In genomic region chr7:27973625-27974024, GRCh38 we compare ENCODE assay signal across 24 cellular contexts.
A peak's percentile ranks its signal among the peaks of the same experiment; 100 is the strongest.
DNase-seq lines count a peak whose midpoint lies in the region; ATAC-seq and TF ChIP-seq lines count a peak whose summit lies in the region.
"Had no signal": no experiment of that assay in that cellular context is flagged by ENCODE, and none has a peak within 500 bp of the region (broad histone marks: within the 10 kb centered on the region; RNA-seq: fewer than 3 reads in every experiment).

No MANE protein-coding gene starts in this region.

- CTCF ChIA-PET in naive thymus-derived CD4-positive, alpha-beta T cell (lab: Charles Lee) = interaction anchor here (0.6 kb wide), 2 partner anchors 46 to 210 kb away, joined by 3 to 4 read pairs; no protein-coding TSS in a partner anchor
- CTCF ChIA-PET in PC-9 (lab: Charles Lee) = no interaction called here

- no peaks in the 10 kb centered on the region for H4K20me1 ChIP-seq in PC-9 (ENCODE audit: insufficient read depth)

- H3K4me3 ChIP-seq in dorsolateral prefrontal cortex (no peak overlapping the region), PC-9 (no peak overlapping the region)
- H3K4me3 ChIP-seq in naive thymus-derived CD4-positive, alpha-beta T cell (ENCODE audit: low read length) = no peak overlapping the region
- no peak overlapping the region for H3K4me3 ChIP-seq in effector memory CD4-positive, alpha-beta T cell (ENCODE audit: insufficient read depth, low read depth, low read length, poor library complexity, severe bottlenecking)
- H3K4me3 ChIP-seq: K562, MG63, SJSA1 had no signal

- H3K4me3 Mint-ChIP-seq in natural killer cell = no peak overlapping the region
- H3K4me3 Mint-ChIP-seq in natural killer cell treated with Interleukin-12 subunit alpha and Interleukin-12 subunit beta and Interleukin-15 and Interleukin-18, amount 100 ng/mL, for 72 hours = no peak overlapping the region
- peak overlapping the region in 3 of 10 donors; percentile 5 to 47 (median 38) for H3K4me3 Mint-ChIP-seq in naive thymus-derived CD4-positive, alpha-beta T cell

- intact Hi-C loops in natural killer cell (cut with micrococcal nuclease) = no loop called here
- intact Hi-C loops in dorsolateral prefrontal cortex (cut with DNase I) = loop anchor here in 1 of 2 donors (2.0 kb wide), 1 partner anchor 19 kb away; no protein-coding TSS in a partner anchor
- intact Hi-C loops in naive thymus-derived CD4-positive, alpha-beta T cell (cut with micrococcal nuclease) = loop anchor here in 1 of 2 donors (5.0 kb wide), 2 partner anchors 231 to 311 kb away; partner anchors contain the start of genes HIBADH and TAX1BP1
- intact Hi-C loops in PC-9 (cut with micrococcal nuclease; ENCODE audit: unreplicated experiment) = no loop called here

- POLR2A ChIA-PET in naive thymus-derived CD4-positive, alpha-beta T cell (lab: Charles Lee) = interaction anchor here (2.9 kb wide), 1 partner anchor 234 kb away, joined by 10 read pairs; the partner anchor contains the start of gene TAX1BP1
- POLR2A ChIA-PET in PC-9 (lab: Charles Lee; ENCODE audit: unreplicated experiment) = no interaction called here

- H3K4me2 ChIP-seq in PC-9 = no peak overlapping the region

- H3K27ac ChIP-seq in dorsolateral prefrontal cortex (peak overlapping the region in 44 of 59 donors; percentile 0 to 84 (median 47)), PC-9 (no peak overlapping the region)
- H3K27ac ChIP-seq in naive thymus-derived CD4-positive, alpha-beta T cell (ENCODE audit: low read depth, low read length) = no peak overlapping the region
- H3K27ac ChIP-seq in effector memory CD4-positive, alpha-beta T cell (ENCODE audit: insufficient read depth, low read length, poor library complexity, severe bottlenecking) = no peak overlapping the region
- H3K27ac ChIP-seq: SJSA1 had no signal

- H3K27me3 Mint-ChIP-seq in natural killer cell (ENCODE audit: low read depth in 2 of 2) = no peaks in the 10 kb centered on the region
- H3K27me3 Mint-ChIP-seq in natural killer cell treated with Interleukin-12 subunit alpha and Interleukin-12 subunit beta and Interleukin-15 and Interleukin-18, amount 100 ng/mL, for 72 hours = no peaks in the 10 kb centered on the region
- H3K27me3 Mint-ChIP-seq in naive thymus-derived CD4-positive, alpha-beta T cell = peaks cover 0 to 8% (median 0%) of the 10 kb centered on the region in 5 donors

- H3K9me3 ChIP-seq in naive thymus-derived CD4-positive, alpha-beta T cell (ENCODE audit: control insufficient read depth in 2 of 3, low read length in 3 of 3) = peaks cover 0 to 11% (median 0%) of the 10 kb centered on the region in 3 experiments
- H3K9me3 ChIP-seq in PC-9 (ENCODE audit: insufficient read depth, low read depth) = no peaks in the 10 kb centered on the region
- no peaks in the 10 kb centered on the region for H3K9me3 ChIP-seq in effector memory CD4-positive, alpha-beta T cell (ENCODE audit: control insufficient read depth, low read length)
- H3K9me3 ChIP-seq: MG63, SJSA1 had no signal

- no peak overlapping the region for H2AFZ ChIP-seq in PC-9

- no peaks in the 10 kb centered on the region for H3K36me3 Mint-ChIP-seq in natural killer cell
- peaks cover 8% of the 10 kb centered on the region for H3K36me3 Mint-ChIP-seq in natural killer cell treated with Interleukin-12 subunit alpha and Interleukin-12 subunit beta and Interleukin-15 and Interleukin-18, amount 100 ng/mL, for 72 hours
- H3K36me3 Mint-ChIP-seq in naive thymus-derived CD4-positive, alpha-beta T cell = peaks cover 14 to 35% (median 29%) of the 10 kb centered on the region in 5 donors

- H3K9me3 Mint-ChIP-seq in natural killer cell = no peaks in the 10 kb centered on the region
- no peaks in the 10 kb centered on the region for H3K9me3 Mint-ChIP-seq in natural killer cell treated with Interleukin-12 subunit alpha and Interleukin-12 subunit beta and Interleukin-15 and Interleukin-18, amount 100 ng/mL, for 72 hours
- peaks cover 0 to 23% (median 10%) of the 10 kb centered on the region in 11 donors for H3K9me3 Mint-ChIP-seq in naive thymus-derived CD4-positive, alpha-beta T cell

- H3K27ac Mint-ChIP-seq in natural killer cell = peak overlapping the region; percentile 27 to 49
- peak overlapping the region in 1 of 2 donors; percentile 57 for H3K27ac Mint-ChIP-seq in natural killer cell treated with Interleukin-12 subunit alpha and Interleukin-12 subunit beta and Interleukin-15 and Interleukin-18, amount 100 ng/mL, for 72 hours
- H3K27ac Mint-ChIP-seq in naive thymus-derived CD4-positive, alpha-beta T cell = peak overlapping the region in 7 of 9 donors; percentile 2 to 77 (median 47)

- no peaks in the 10 kb centered on the region for H3F3A ChIP-seq in PC-9 (ENCODE audit: insufficient read depth, low read depth)

- BruUV-seq in PC-9 (replicated peaks; lab: Mats Ljungman, UMichigan) = no TSS peak

- H3K9me2 ChIP-seq in PC-9 (ENCODE audit: insufficient read depth) = no peaks in the 10 kb centered on the region

- H3K36me3 ChIP-seq in naive thymus-derived CD4-positive, alpha-beta T cell (ENCODE audit: control insufficient read depth in 2 of 3, insufficient read depth in 3 of 3, low read length in 3 of 3) = no peaks in the 10 kb centered on the region
- H3K36me3 ChIP-seq in PC-9 (ENCODE audit: low read depth) = no peaks in the 10 kb centered on the region
- H3K36me3 ChIP-seq in effector memory CD4-positive, alpha-beta T cell (ENCODE audit: control insufficient read depth, insufficient read depth, low read length) = no peaks in the 10 kb centered on the region
- H3K36me3 ChIP-seq: MG63 had no signal

- H3K27me3 ChIP-seq in dorsolateral prefrontal cortex (no peaks in the 10 kb centered on the region), PC-9 (ENCODE audit: insufficient read depth, low read depth) (no peaks in the 10 kb centered on the region)
- no peaks in the 10 kb centered on the region for H3K27me3 ChIP-seq in naive thymus-derived CD4-positive, alpha-beta T cell (ENCODE audit: control insufficient read depth in 2 of 2, insufficient read depth in 2 of 2, low read length in 2 of 2)
- no peaks in the 10 kb centered on the region for H3K27me3 ChIP-seq in effector memory CD4-positive, alpha-beta T cell (replicated peaks; ENCODE audit: control insufficient read depth, insufficient read depth, low read length, poor library complexity, severe bottlenecking)
- H3K27me3 ChIP-seq: MG63, SJSA1 had no signal

- no peaks in the 10 kb centered on the region for H3K79me2 ChIP-seq in PC-9 (ENCODE audit: low read depth)

- TF ChIP-seq CTCF in natural killer cell (IDR thresholded peaks at IDR 0.05) (no peak), dorsolateral prefrontal cortex (IDR thresholded peaks at IDR 0.05 in 54 of 56, conservative IDR thresholded peaks at IDR 0.05 in 2 of 56; ENCODE audit: low read depth in 1 of 56, partially characterized antibody in 56 of 56) (peak in 2 of 56 donors; percentile 11 to 12), PC-9 (conservative IDR thresholded peaks at IDR 0.05) (no peak)

- H3K4me1 Mint-ChIP-seq in natural killer cell = peaks cover 71 to 73% of the 10 kb centered on the region in 2 donors
- H3K4me1 Mint-ChIP-seq in natural killer cell treated with Interleukin-12 subunit alpha and Interleukin-12 subunit beta and Interleukin-15 and Interleukin-18, amount 100 ng/mL, for 72 hours (ENCODE audit: low read depth in 2 of 2) = peaks cover 47 to 54% of the 10 kb centered on the region in 2 donors
- H3K4me1 Mint-ChIP-seq in naive thymus-derived CD4-positive, alpha-beta T cell = peaks cover 24 to 36% (median 32%) of the 10 kb centered on the region in 7 donors

- DNase-seq in natural killer cell = no peak
- no peak for DNase-seq in natural killer cell treated with Interleukin-12 subunit alpha and Interleukin-12 subunit beta and Interleukin-15 and Interleukin-18, amount 100 ng/mL, for 72 hours (ENCODE audit: low spot score)
- DNase-seq in dorsolateral prefrontal cortex = peak in 2 of 10 donors; percentile 36 to 43
- DNase-seq in naive thymus-derived CD4-positive, alpha-beta T cell = no peak
- peak; percentile 73 for DNase-seq in superior temporal gyrus (ENCODE audit: extremely low spot score)
- DNase-seq in PC-9 = no peak
- no peak for DNase-seq in effector memory CD4-positive, alpha-beta T cell
- DNase-seq in AML-193 (lab: John Stamatoyannopoulos, UW) = no peak
- DNase-seq: 8988T; MG63; NCI-H1105 treated with DMSO at 0.1 percent for 48 hours; NCI-H146; NCI-H1930; NCI-H2107; NCI-H446; NCI-H524 treated with DMSO at 0.1 percent for 48 hours; NCI-H774; NK-92 treated with Interleukin-12 subunit alpha and Interleukin-12 subunit beta, amount 100 ng/mL, for 24 hours; PC-3; Right ventricle myocardium superior; RPMI8226 had no signal

- ATAC-seq in natural killer cell = no peak
- ATAC-seq in natural killer cell treated with Interleukin-12 subunit alpha and Interleukin-12 subunit beta and Interleukin-15 and Interleukin-18, amount 100 ng/mL, for 72 hours = no peak
- no peak for ATAC-seq in naive thymus-derived CD4-positive, alpha-beta T cell
- ATAC-seq: HepG2, K562, PC-3 had no signal

- peaks cover 0 to 16% of the 10 kb centered on the region in 2 donors for H3K4me1 ChIP-seq in naive thymus-derived CD4-positive, alpha-beta T cell (ENCODE audit: control insufficient read depth in 2 of 2, insufficient read depth in 2 of 2, low read length in 2 of 2)
- H3K4me1 ChIP-seq in PC-9 (replicated peaks; ENCODE audit: insufficient read depth) = no peaks in the 10 kb centered on the region
- H3K4me1 ChIP-seq in effector memory CD4-positive, alpha-beta T cell (ENCODE audit: control insufficient read depth, insufficient read depth, low read length, poor library complexity, severe bottlenecking) = peaks cover 11% of the 10 kb centered on the region

Comparison
In these comparisons a context has a peak if more than half of its experiments do, and no peak if none do; other contexts are left out.
1. H3K27ac ChIP-seq: peak in dorsolateral prefrontal cortex (44 of 59); none in naive thymus-derived CD4-positive, alpha-beta T cell (single experiment), PC-9 (single experiment) and effector memory CD4-positive, alpha-beta T cell (single experiment).